In the genomic region with DNA sequence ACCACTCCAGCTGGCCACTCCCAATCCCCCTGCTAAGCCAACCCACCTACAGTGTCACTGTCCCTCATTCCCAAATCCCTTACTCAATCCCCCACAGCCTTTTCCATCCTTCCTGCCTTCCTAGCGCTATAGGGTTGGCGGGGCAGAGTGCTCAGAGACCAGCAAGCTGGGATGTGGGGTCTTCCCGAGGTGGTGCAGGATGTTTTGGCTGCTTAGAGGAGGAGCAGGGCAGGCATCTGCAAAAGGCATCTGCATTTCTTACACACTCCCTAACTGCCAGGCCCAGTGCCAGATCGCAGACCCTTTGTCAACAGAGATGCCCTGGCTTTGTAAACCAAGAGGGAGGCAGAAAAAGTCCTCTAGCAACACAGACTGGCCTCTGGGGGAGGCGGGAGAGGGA, we compare ENCODE assay signal across 1 cellular context.
TF ChIP-seq lines count a peak whose summit lies in the region.

No MANE protein-coding gene starts in this region.

TF ChIP-seq in WTC11, 78 proteins besides CTCF, POLR2A, EP300 and RAD21 (continued from another document):
- TF ChIP-seq, protein P1, sequence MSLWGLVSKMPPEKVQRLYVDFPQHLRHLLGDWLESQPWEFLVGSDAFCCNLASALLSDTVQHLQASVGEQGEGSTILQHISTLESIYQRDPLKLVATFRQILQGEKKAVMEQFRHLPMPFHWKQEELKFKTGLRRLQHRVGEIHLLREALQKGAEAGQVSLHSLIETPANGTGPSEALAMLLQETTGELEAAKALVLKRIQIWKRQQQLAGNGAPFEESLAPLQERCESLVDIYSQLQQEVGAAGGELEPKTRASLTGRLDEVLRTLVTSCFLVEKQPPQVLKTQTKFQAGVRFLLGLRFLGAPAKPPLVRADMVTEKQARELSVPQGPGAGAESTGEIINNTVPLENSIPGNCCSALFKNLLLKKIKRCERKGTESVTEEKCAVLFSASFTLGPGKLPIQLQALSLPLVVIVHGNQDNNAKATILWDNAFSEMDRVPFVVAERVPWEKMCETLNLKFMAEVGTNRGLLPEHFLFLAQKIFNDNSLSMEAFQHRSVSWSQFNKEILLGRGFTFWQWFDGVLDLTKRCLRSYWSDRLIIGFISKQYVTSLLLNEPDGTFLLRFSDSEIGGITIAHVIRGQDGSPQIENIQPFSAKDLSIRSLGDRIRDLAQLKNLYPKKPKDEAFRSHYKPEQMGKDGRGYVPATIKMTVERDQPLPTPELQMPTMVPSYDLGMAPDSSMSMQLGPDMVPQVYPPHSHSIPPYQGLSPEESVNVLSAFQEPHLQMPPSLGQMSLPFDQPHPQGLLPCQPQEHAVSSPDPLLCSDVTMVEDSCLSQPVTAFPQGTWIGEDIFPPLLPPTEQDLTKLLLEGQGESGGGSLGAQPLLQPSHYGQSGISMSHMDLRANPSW (CRISPR knock-in tag; conservative IDR thresholded peaks at IDR 0.05; ENCODE audit: low read depth): no peak
- TF ChIP-seq ZNF138 (CRISPR knock-in tag; conservative IDR thresholded peaks at IDR 0.05) (0 out of 2 replicates have a peak, but pooled peaks have one; percentile 44), RORB (CRISPR knock-in tag; IDR thresholded peaks at IDR 0.05) (no peak), ZNF671 (CRISPR knock-in tag; IDR thresholded peaks at IDR 0.05) (no peak), NFE2L1 (CRISPR knock-in tag; IDR thresholded peaks at IDR 0.05) (no peak), TCF7 (CRISPR knock-in tag; IDR thresholded peaks at IDR 0.05; ENCODE audit: low read depth) (no peak)
